In the genomic region with DNA sequence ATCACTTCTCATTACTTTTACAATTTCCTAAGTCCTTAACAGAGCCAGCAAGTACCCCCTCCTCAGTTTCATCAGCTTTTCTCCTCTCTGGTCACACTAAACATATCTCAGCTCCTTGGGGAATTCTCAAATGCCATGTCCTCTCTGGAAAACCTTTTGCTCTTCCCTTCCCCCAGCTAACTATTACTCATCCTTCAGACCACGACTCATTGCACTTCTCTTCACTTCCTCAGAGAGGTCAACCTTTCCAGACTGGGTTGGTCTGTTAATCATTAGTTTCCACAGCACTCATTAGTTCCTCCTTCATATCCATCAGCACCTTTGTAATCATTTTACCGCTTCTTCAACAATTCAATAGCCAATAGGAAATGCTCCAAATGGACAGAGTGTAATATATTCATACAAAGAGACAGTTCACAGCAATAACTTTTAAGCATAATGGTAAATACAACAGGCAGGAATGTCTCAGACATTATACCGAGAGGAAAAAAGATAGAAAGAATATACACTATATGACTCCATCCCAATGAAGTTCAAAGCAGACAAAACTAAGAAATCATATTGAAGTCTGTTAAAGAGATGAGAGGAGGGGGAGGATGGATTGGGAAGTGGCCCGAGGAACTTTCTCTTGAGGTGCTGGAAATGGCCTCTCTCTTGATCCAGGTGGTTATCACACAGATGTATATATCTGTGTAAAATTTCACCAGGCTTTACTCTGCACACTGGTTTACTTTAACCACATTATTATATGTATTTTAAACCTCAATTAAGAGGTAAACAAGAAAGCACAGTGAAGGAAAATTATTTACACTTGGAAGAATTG, we compare ENCODE assay signal across 2 cellular contexts.
TF ChIP-seq lines count a peak whose summit lies in the region.

No MANE protein-coding gene starts in this region.

TF ChIP-seq in A549, 52 proteins besides CTCF, POLR2A, EP300 and RAD21:
- TF ChIP-seq TP53 (CRISPR knock-in tag; IDR thresholded peaks at IDR 0.05) (no peak), CEBPB (IDR thresholded peaks at IDR 0.05) (peak in 1 of 2 experiments; percentile 36; a peak in 1 of 4 replicates), KDM5A (IDR thresholded peaks at IDR 0.05) (no peak), ZFP36 (IDR thresholded peaks at IDR 0.05; ENCODE audit: borderline replicate concordance, partially characterized antibody) (no peak), JUNB (IDR thresholded peaks at IDR 0.05) (peak; percentile 64), MAFK (IDR thresholded peaks at IDR 0.05; ENCODE audit: partially characterized antibody) (no peak), CBX8 (IDR thresholded peaks at IDR 0.05) (no peak), RFX5 (IDR thresholded peaks at IDR 0.05) (no peak), MYC (IDR thresholded peaks at IDR 0.05; ENCODE audit: borderline replicate concordance, low read length) (no peak), JUN (IDR thresholded peaks at IDR 0.05) (0 out of 5 replicates have a peak, but pooled peaks of 1 of the 2 experiments have one; percentile 25), HDAC2 (IDR thresholded peaks at IDR 0.05) (no peak), SMC3 (IDR thresholded peaks at IDR 0.05) (no peak; the same call in 2 of the 3 replicates), GATA3 (IDR thresholded peaks at IDR 0.05; ENCODE audit: borderline replicate concordance) (peak; percentile 54; the same call in 1 of the 2 replicates), FOSL2 (IDR thresholded peaks at IDR 0.05) (peak; percentile 58), FOSL2 (CRISPR knock-in tag; IDR thresholded peaks at IDR 0.05) (peak; percentile 87)
- TF ChIP-seq, protein P1, sequence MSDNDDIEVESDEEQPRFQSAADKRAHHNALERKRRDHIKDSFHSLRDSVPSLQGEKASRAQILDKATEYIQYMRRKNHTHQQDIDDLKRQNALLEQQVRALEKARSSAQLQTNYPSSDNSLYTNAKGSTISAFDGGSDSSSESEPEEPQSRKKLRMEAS (IDR thresholded peaks at IDR 0.05), result peak; percentile 43; the same call in 1 of the 2 replicates
- TF ChIP-seq, protein P2, sequence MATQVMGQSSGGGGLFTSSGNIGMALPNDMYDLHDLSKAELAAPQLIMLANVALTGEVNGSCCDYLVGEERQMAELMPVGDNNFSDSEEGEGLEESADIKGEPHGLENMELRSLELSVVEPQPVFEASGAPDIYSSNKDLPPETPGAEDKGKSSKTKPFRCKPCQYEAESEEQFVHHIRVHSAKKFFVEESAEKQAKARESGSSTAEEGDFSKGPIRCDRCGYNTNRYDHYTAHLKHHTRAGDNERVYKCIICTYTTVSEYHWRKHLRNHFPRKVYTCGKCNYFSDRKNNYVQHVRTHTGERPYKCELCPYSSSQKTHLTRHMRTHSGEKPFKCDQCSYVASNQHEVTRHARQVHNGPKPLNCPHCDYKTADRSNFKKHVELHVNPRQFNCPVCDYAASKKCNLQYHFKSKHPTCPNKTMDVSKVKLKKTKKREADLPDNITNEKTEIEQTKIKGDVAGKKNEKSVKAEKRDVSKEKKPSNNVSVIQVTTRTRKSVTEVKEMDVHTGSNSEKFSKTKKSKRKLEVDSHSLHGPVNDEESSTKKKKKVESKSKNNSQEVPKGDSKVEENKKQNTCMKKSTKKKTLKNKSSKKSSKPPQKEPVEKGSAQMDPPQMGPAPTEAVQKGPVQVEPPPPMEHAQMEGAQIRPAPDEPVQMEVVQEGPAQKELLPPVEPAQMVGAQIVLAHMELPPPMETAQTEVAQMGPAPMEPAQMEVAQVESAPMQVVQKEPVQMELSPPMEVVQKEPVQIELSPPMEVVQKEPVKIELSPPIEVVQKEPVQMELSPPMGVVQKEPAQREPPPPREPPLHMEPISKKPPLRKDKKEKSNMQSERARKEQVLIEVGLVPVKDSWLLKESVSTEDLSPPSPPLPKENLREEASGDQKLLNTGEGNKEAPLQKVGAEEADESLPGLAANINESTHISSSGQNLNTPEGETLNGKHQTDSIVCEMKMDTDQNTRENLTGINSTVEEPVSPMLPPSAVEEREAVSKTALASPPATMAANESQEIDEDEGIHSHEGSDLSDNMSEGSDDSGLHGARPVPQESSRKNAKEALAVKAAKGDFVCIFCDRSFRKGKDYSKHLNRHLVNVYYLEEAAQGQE (IDR thresholded peaks at IDR 0.05), result no peak
- TF ChIP-seq, protein P3, sequence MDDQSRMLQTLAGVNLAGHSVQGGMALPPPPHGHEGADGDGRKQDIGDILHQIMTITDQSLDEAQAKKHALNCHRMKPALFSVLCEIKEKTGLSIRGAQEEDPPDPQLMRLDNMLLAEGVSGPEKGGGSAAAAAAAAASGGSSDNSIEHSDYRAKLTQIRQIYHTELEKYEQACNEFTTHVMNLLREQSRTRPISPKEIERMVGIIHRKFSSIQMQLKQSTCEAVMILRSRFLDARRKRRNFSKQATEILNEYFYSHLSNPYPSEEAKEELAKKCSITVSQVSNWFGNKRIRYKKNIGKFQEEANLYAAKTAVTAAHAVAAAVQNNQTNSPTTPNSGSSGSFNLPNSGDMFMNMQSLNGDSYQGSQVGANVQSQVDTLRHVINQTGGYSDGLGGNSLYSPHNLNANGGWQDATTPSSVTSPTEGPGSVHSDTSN (IDR thresholded peaks at IDR 0.05), result no peak
- TF ChIP-seq, protein P4, sequence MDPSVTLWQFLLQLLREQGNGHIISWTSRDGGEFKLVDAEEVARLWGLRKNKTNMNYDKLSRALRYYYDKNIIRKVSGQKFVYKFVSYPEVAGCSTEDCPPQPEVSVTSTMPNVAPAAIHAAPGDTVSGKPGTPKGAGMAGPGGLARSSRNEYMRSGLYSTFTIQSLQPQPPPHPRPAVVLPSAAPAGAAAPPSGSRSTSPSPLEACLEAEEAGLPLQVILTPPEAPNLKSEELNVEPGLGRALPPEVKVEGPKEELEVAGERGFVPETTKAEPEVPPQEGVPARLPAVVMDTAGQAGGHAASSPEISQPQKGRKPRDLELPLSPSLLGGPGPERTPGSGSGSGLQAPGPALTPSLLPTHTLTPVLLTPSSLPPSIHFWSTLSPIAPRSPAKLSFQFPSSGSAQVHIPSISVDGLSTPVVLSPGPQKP (IDR thresholded peaks at IDR 0.05; ENCODE audit: low read depth, low read length), result no peak
- TF ChIP-seq, protein P5, sequence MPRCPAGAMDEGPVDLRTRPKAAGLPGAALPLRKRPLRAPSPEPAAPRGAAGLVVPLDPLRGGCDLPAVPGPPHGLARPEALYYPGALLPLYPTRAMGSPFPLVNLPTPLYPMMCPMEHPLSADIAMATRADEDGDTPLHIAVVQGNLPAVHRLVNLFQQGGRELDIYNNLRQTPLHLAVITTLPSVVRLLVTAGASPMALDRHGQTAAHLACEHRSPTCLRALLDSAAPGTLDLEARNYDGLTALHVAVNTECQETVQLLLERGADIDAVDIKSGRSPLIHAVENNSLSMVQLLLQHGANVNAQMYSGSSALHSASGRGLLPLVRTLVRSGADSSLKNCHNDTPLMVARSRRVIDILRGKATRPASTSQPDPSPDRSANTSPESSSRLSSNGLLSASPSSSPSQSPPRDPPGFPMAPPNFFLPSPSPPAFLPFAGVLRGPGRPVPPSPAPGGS (IDR thresholded peaks at IDR 0.05), result no peak
- TF ChIP-seq, protein P6, sequence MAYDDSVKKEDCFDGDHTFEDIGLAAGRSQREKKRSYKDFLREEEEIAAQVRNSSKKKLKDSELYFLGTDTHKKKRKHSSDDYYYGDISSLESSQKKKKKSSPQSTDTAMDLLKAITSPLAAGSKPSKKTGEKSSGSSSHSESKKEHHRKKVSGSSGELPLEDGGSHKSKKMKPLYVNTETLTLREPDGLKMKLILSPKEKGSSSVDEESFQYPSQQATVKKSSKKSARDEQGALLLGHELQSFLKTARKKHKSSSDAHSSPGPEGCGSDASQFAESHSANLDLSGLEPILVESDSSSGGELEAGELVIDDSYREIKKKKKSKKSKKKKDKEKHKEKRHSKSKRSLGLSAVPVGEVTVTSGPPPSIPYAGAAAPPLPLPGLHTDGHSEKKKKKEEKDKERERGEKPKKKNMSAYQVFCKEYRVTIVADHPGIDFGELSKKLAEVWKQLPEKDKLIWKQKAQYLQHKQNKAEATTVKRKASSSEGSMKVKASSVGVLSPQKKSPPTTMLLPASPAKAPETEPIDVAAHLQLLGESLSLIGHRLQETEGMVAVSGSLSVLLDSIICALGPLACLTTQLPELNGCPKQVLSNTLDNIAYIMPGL (CRISPR knock-in tag; IDR thresholded peaks at IDR 0.05; ENCODE audit: borderline replicate concordance), result no peak

TF ChIP-seq in K562, 482 proteins besides CTCF, POLR2A, EP300 and RAD21:
- TF ChIP-seq, protein P7, sequence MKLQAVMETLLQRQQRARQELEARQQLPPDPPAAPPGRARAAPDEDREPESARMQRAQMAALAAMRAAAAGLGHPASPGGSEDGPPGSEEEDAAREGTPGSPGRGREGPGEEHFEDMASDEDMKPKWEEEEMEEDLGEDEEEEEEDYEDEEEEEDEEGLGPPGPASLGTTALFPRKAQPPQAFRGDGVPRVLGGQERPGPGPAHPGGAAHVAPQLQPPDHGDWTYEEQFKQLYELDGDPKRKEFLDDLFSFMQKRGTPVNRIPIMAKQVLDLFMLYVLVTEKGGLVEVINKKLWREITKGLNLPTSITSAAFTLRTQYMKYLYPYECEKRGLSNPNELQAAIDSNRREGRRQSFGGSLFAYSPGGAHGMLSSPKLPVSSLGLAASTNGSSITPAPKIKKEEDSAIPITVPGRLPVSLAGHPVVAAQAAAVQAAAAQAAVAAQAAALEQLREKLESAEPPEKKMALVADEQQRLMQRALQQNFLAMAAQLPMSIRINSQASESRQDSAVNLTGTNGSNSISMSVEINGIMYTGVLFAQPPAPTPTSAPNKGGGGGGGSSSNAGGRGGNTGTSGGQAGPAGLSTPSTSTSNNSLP (IDR thresholded peaks at IDR 0.05; ENCODE audit: borderline replicate concordance, low read depth, low read length), result no peak
- TF ChIP-seq MEIS2 (IDR thresholded peaks at IDR 0.05; ENCODE audit: partially characterized antibody) (peak; percentile 36), JUND (IDR thresholded peaks at IDR 0.05; ENCODE audit: borderline replicate concordance, low read depth, low read length) (peak; percentile 37; the same call in 1 of the 2 replicates), JUND (tag; IDR thresholded peaks at IDR 0.05; ENCODE audit: borderline replicate concordance, low read depth, low read length) (peak; percentile 44; the same call in 1 of the 3 replicates), JUN (IDR thresholded peaks at IDR 0.05; ENCODE audit: borderline replicate concordance, low read depth, low read length) (0 out of 2 replicates have a peak, but pooled peaks have one; percentile 23), JUN (CRISPR knock-in tag; IDR thresholded peaks at IDR 0.05; ENCODE audit: borderline replicate concordance) (no peak), TARDBP (IDR thresholded peaks at IDR 0.05) (no peak), SPI1 (IDR thresholded peaks at IDR 0.05; ENCODE audit: borderline replicate concordance, low read depth, low read length) (peak; percentile 46; the same call in 1 of the 2 replicates), FOSL1 (tag; conservative IDR thresholded peaks at IDR 0.05) (peak; percentile 83)
- TF ChIP-seq, protein P8, sequence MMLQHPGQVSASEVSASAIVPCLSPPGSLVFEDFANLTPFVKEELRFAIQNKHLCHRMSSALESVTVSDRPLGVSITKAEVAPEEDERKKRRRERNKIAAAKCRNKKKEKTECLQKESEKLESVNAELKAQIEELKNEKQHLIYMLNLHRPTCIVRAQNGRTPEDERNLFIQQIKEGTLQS (IDR thresholded peaks at IDR 0.05), result peak; percentile 55
- TF ChIP-seq, protein P8 (CRISPR knock-in tag; conservative IDR thresholded peaks at IDR 0.05), result no peak
- TF ChIP-seq, protein P9, sequence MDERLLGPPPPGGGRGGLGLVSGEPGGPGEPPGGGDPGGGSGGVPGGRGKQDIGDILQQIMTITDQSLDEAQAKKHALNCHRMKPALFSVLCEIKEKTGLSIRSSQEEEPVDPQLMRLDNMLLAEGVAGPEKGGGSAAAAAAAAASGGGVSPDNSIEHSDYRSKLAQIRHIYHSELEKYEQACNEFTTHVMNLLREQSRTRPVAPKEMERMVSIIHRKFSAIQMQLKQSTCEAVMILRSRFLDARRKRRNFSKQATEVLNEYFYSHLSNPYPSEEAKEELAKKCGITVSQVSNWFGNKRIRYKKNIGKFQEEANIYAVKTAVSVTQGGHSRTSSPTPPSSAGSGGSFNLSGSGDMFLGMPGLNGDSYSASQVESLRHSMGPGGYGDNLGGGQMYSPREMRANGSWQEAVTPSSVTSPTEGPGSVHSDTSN (CRISPR knock-in tag; IDR thresholded peaks at IDR 0.05; ENCODE audit: low read depth), result no peak
- TF ChIP-seq, protein P9 (tag; conservative IDR thresholded peaks at IDR 0.05; ENCODE audit: low read depth), result 0 out of 2 replicates have a peak, but pooled peaks have one; percentile 32
- TF ChIP-seq, protein P10, sequence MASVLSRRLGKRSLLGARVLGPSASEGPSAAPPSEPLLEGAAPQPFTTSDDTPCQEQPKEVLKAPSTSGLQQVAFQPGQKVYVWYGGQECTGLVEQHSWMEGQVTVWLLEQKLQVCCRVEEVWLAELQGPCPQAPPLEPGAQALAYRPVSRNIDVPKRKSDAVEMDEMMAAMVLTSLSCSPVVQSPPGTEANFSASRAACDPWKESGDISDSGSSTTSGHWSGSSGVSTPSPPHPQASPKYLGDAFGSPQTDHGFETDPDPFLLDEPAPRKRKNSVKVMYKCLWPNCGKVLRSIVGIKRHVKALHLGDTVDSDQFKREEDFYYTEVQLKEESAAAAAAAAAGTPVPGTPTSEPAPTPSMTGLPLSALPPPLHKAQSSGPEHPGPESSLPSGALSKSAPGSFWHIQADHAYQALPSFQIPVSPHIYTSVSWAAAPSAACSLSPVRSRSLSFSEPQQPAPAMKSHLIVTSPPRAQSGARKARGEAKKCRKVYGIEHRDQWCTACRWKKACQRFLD (CRISPR knock-in tag; IDR thresholded peaks at IDR 0.05), result 0 out of 2 replicates have a peak, but pooled peaks have one; percentile 49
- TF ChIP-seq, protein P11, sequence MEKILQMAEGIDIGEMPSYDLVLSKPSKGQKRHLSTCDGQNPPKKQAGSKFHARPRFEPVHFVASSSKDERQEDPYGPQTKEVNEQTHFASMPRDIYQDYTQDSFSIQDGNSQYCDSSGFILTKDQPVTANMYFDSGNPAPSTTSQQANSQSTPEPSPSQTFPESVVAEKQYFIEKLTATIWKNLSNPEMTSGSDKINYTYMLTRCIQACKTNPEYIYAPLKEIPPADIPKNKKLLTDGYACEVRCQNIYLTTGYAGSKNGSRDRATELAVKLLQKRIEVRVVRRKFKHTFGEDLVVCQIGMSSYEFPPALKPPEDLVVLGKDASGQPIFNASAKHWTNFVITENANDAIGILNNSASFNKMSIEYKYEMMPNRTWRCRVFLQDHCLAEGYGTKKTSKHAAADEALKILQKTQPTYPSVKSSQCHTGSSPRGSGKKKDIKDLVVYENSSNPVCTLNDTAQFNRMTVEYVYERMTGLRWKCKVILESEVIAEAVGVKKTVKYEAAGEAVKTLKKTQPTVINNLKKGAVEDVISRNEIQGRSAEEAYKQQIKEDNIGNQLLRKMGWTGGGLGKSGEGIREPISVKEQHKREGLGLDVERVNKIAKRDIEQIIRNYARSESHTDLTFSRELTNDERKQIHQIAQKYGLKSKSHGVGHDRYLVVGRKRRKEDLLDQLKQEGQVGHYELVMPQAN (IDR thresholded peaks at IDR 0.05; ENCODE audit: borderline replicate concordance), result no peak
